ENCODE assay signal across 21 cellular contexts in genomic region chr3:102000620-102001209, GRCh38.
DNase-seq lines count a peak whose midpoint lies in the region; ATAC-seq, FAIRE-seq and TF ChIP-seq lines count a peak whose summit lies in the region.
"Had no signal": no experiment of that assay in that cellular context is flagged by ENCODE, and none has a peak within 500 bp of the region (broad histone marks: within the 10 kb centered on the region; RNA-seq: fewer than 3 reads in every experiment).

No MANE protein-coding gene starts in this region.

- no peak overlapping the region for H4K91ac ChIP-seq in mesenchymal stem cell (ENCODE audit: low read length)

- H4K8ac ChIP-seq in mesenchymal stem cell (ENCODE audit: low read length) = no peak overlapping the region

- H3K4me3 Mint-ChIP-seq in activated CD4-positive, alpha-beta T cell treated with anti-CD3 and anti-CD28 coated beads, Interleukin-2, amount 10 ng/mL, durations not matched to agents 7 days and 5 days = no peak overlapping the region
- H3K4me3 Mint-ChIP-seq: B cell; CD4-positive, alpha-beta T cell had no signal

- H3K9me3 Mint-ChIP-seq in activated CD4-positive, alpha-beta T cell treated with anti-CD3 and anti-CD28 coated beads, Interleukin-2, amount 10 ng/mL, durations not matched to agents 7 days and 5 days = no peaks in the 10 kb centered on the region
- H3K9me3 Mint-ChIP-seq: CD4-positive, alpha-beta T cell had no signal

- H2BK120ac ChIP-seq in mesenchymal stem cell (ENCODE audit: low read depth, low read length) = no peak overlapping the region

- CTCF ChIA-PET in activated CD4-positive, alpha-beta T cell treated with anti-CD3 and anti-CD28 coated beads, Interleukin-2, amount 10 ng/mL, durations not matched to agents 7 days and 5 days (lab: Charles Lee) = no interaction called here

- H3K27me3 Mint-ChIP-seq in activated CD4-positive, alpha-beta T cell treated with anti-CD3 and anti-CD28 coated beads, Interleukin-2, amount 10 ng/mL, durations not matched to agents 7 days and 5 days = peaks cover 2% of the 10 kb centered on the region
- H3K27me3 Mint-ChIP-seq: B cell; CD4-positive, alpha-beta T cell had no signal

- intact Hi-C loops in breast epithelium (cut with DNase I; ENCODE audit: low total_unique reads) = no loop called here

- no peak overlapping the region for H3K18ac ChIP-seq in mesenchymal stem cell (ENCODE audit: low read depth in 1 of 2, low read length in 2 of 2)

- H2AFZ ChIP-seq in SU-DHL-6 (ENCODE audit: low read depth, low read length, severe bottlenecking) (peak overlapping the region; percentile 17), mesenchymal stem cell (ENCODE audit: low read depth, low read length) (no peak overlapping the region)

- H3K4ac ChIP-seq in mesenchymal stem cell (ENCODE audit: low read depth in 1 of 2, low read length in 2 of 2) = no peak overlapping the region

- no peaks in the 10 kb centered on the region for H3K79me1 ChIP-seq in mesenchymal stem cell (replicated peaks; ENCODE audit: low read length, poor library complexity, severe bottlenecking)

- H3K4me1 ChIP-seq in mesenchymal stem cell (ENCODE audit: control insufficient read depth, insufficient read depth, low read depth, low read length) (peaks cover 3% of the 10 kb centered on the region), breast epithelium (no peaks in the 10 kb centered on the region)
- H3K4me1 ChIP-seq: Caco-2, Peyer's patch had no signal

- no peak overlapping the region for H2BK5ac ChIP-seq in mesenchymal stem cell (ENCODE audit: low read depth, low read length, poor library complexity, severe bottlenecking)

- POLR2A ChIA-PET in activated CD4-positive, alpha-beta T cell treated with anti-CD3 and anti-CD28 coated beads, Interleukin-2, amount 10 ng/mL, durations not matched to agents 7 days and 5 days (lab: Charles Lee) = no interaction called here

- 87% methylated on average over 3 of the region's 3 CpGs for WGBS in mesenchymal stem cell

- no peaks in the 10 kb centered on the region for H4K20me1 ChIP-seq in SU-DHL-6 (ENCODE audit: low read depth, low read length)

- FAIRE-seq in GM12891 (lab: Jason Lieb, UNC) = no peak
- FAIRE-seq: H54, HepG2 had no signal

- H3K4me3 ChIP-seq in SU-DHL-6 (ENCODE audit: insufficient read depth, low read length, poor library complexity, severe bottlenecking) (no peak overlapping the region), mesenchymal stem cell (ENCODE audit: insufficient read depth in 1 of 2, low read depth in 1 of 2, low read length in 2 of 2) (no peak overlapping the region), breast epithelium (no peak overlapping the region)
- H3K4me3 ChIP-seq: Peyer's patch had no signal

- H3K27me3 ChIP-seq in SU-DHL-6 (ENCODE audit: low read length) (no peaks in the 10 kb centered on the region), mesenchymal stem cell (ENCODE audit: control insufficient read depth in 1 of 2, insufficient read depth in 1 of 2, low read length in 2 of 2) (no peaks in the 10 kb centered on the region), breast epithelium (no peaks in the 10 kb centered on the region)
- H3K27me3 ChIP-seq: Peyer's patch had no signal

- DNase-seq in GM12891 (ENCODE audit: insufficient read length, low spot score) (no peak), mesenchymal stem cell (no peak), breast epithelium (ENCODE audit: low spot score in 2 of 2) (no peak)
- DNase-seq in activated CD4-positive, alpha-beta T cell treated with anti-CD3 and anti-CD28 coated beads, Interleukin-2, amount 10 ng/mL, durations not matched to agents 7 days and 5 days = no peak
- no peak for DNase-seq in stimulated activated CD4-positive, alpha-beta T cell treated with anti-CD3 and anti-CD28 coated beads, Interleukin-2, amount 100 ng/mL, for 48 hours
- DNase-seq: Caco-2; CD4-positive, alpha-beta T cell; GDM1; KG1; NCI-H1417 treated with DMSO at 0.1 percent for 48 hours; NCI-H187 treated with DMSO at 0.1 percent for 48 hours; NCI-H226; NCI-H524 treated with DMSO at 0.1 percent for 48 hours had no signal

- peaks cover 2% of the 10 kb centered on the region for H3K4me1 Mint-ChIP-seq in activated CD4-positive, alpha-beta T cell treated with anti-CD3 and anti-CD28 coated beads, Interleukin-2, amount 10 ng/mL, durations not matched to agents 7 days and 5 days

- H3F3A ChIP-seq in SU-DHL-6 (ENCODE audit: insufficient read depth) = peaks cover 20% of the 10 kb centered on the region; the same call in 1 of the 2 replicates

- no peaks in the 10 kb centered on the region for H3K36me3 ChIP-seq in SU-DHL-6 (ENCODE audit: low read length)
- H3K36me3 ChIP-seq in mesenchymal stem cell (ENCODE audit: control insufficient read depth in 1 of 2, insufficient read depth in 2 of 2, low read depth in 1 of 2, low read length in 2 of 2) = no peaks in the 10 kb centered on the region
- H3K36me3 ChIP-seq in breast epithelium = no peaks in the 10 kb centered on the region
- H3K36me3 ChIP-seq: Peyer's patch had no signal

- peak overlapping the region; percentile 74 for H2AK5ac ChIP-seq in mesenchymal stem cell (ENCODE audit: low read length, severe bottlenecking)

- TF ChIP-seq CTCF in SU-DHL-6 (IDR thresholded peaks at IDR 0.05; ENCODE audit: insufficient read depth, low read length, poor library complexity, severe bottlenecking) (no peak), breast epithelium (IDR thresholded peaks at IDR 0.05) (no peak)

- no peak overlapping the region for H3K23ac ChIP-seq in mesenchymal stem cell (ENCODE audit: low read length in 2 of 2)

- H3K9me3 ChIP-seq in SU-DHL-6 (ENCODE audit: insufficient read depth, low read length) (no peaks in the 10 kb centered on the region), mesenchymal stem cell (ENCODE audit: control insufficient read depth, low read length) (no peaks in the 10 kb centered on the region), breast epithelium (no peaks in the 10 kb centered on the region)
- H3K9me3 ChIP-seq: Caco-2, Peyer's patch had no signal

- H3K14ac ChIP-seq in mesenchymal stem cell (ENCODE audit: low read length in 2 of 2) = no peak overlapping the region

- H3K4me2 ChIP-seq in SU-DHL-6 (ENCODE audit: low read depth, low read length, poor library complexity, severe bottlenecking) (no peak overlapping the region), mesenchymal stem cell (ENCODE audit: low read length, poor library complexity, severe bottlenecking) (no peak overlapping the region)

- no peak overlapping the region for H3K9ac ChIP-seq in SU-DHL-6 (ENCODE audit: low read length)
- no peak overlapping the region for H3K9ac ChIP-seq in mesenchymal stem cell (ENCODE audit: low read length)

- H3K27ac ChIP-seq in SU-DHL-6 (ENCODE audit: low read depth, low read length) = no peak overlapping the region
- H3K27ac ChIP-seq in mesenchymal stem cell (ENCODE audit: low read length, poor library complexity, severe bottlenecking) = no peak overlapping the region
- no peak overlapping the region for H3K27ac ChIP-seq in breast epithelium
- H3K27ac ChIP-seq: Peyer's patch had no signal

- TF ChIP-seq POLR2A in GM12891 (IDR thresholded peaks at IDR 0.05; ENCODE audit: low read depth, low read length) (no peak), breast epithelium (IDR thresholded peaks at IDR 0.05) (no peak)

- H2BK15ac ChIP-seq in mesenchymal stem cell (ENCODE audit: low read depth, poor library complexity, severe bottlenecking) = no peak overlapping the region

- H3K9me2 ChIP-seq in SU-DHL-6 (replicated peaks; ENCODE audit: insufficient read depth, low read length) = no peaks in the 10 kb centered on the region

- H3K79me2 ChIP-seq in SU-DHL-6 (ENCODE audit: insufficient read depth, low read length) = no peaks in the 10 kb centered on the region

- ATAC-seq in HG02798 (IDR thresholded peaks at IDR 0.05; ENCODE audit: poor library complexity, unreplicated experiment) (peak; percentile 44), HG02884 (IDR thresholded peaks at IDR 0.05; ENCODE audit: unreplicated experiment) (no peak)
- ATAC-seq: HepG2, Right ventricle myocardium inferior had no signal

- no peak overlapping the region for H2BK12ac ChIP-seq in mesenchymal stem cell (ENCODE audit: low read length in 2 of 2)

- H3K27ac Mint-ChIP-seq in activated CD4-positive, alpha-beta T cell treated with anti-CD3 and anti-CD28 coated beads, Interleukin-2, amount 10 ng/mL, durations not matched to agents 7 days and 5 days = no peak overlapping the region
- H3K27ac Mint-ChIP-seq: B cell; CD4-positive, alpha-beta T cell had no signal

- no peaks in the 10 kb centered on the region for H3K36me3 Mint-ChIP-seq in activated CD4-positive, alpha-beta T cell treated with anti-CD3 and anti-CD28 coated beads, Interleukin-2, amount 10 ng/mL, durations not matched to agents 7 days and 5 days (ENCODE audit: low read depth)

TF ChIP-seq in GM12891, 5 proteins besides CTCF, POLR2A, EP300 and RAD21:
- TF ChIP-seq SPI1 (IDR thresholded peaks at IDR 0.05; ENCODE audit: low read depth, low read length) (peak; percentile 58; the same call in 1 of the 2 replicates), POU2F2 (IDR thresholded peaks at IDR 0.05; ENCODE audit: low read depth, low read length) (no peak)
